Comparison of ENCODE assay signal across 8 cellular contexts in genomic region chr9:107489687-107490605, GRCh38. TPM values are rescaled to one million over a fixed set of nuclear protein-coding genes. Genes with fewer than 3 reads are reported as not detected.
DNase-seq lines count a peak whose midpoint lies in the region; ATAC-seq and TF ChIP-seq lines count a peak whose summit lies in the region.

KLF4 (minus strand) TSS chr9:107489769; CDS start chr9:107489172, 597 bp downstream.

- DNase-seq in AG04450 (ENCODE audit: low read depth, low spot score) (peak; percentile 85), NCI-H524 treated with DMSO at 0.1 percent for 48 hours (lab: John Stamatoyannopoulos, UW) (peak; percentile 52), lung microvascular endothelial cell (ENCODE audit: low read depth in 2 of 2) (peak; percentile 96 to 97)
- peak; percentile 82 for DNase-seq in activated CD8-positive, alpha-beta T cell treated with anti-CD3 and anti-CD28 coated beads for 36 hours
- DNase-seq in effector memory CD8-positive, alpha-beta T cell: no peak
- peak; percentile 51 to 58 for DNase-seq in stimulated activated CD4-positive, alpha-beta T cell treated with anti-CD3 and anti-CD28 coated beads, Interleukin-4, amount 100 ng/mL, for 4 hours

- H3K4me3 Mint-ChIP-seq in activated CD8-positive, alpha-beta T cell treated with anti-CD3 and anti-CD28 coated beads for 36 hours: peak within 1 kb of the TSS; percentile 59
- H3K4me3 Mint-ChIP-seq in effector memory CD8-positive, alpha-beta T cell: peak within 1 kb of the TSS; percentile 69 to 75

- H3K27ac ChIP-seq in AG04450 (ENCODE audit: low read depth, low read length): peak within 1 kb of the TSS; percentile 75

- intact Hi-C loops in activated CD8-positive, alpha-beta T cell treated with anti-CD3 and anti-CD28 coated beads for 36 hours (cut with micrococcal nuclease): loop anchor here (10.0 kb wide), 1 partner anchor 55 kb away; no protein-coding TSS in a partner anchor

- peaks cover 63% of the 10 kb centered on the region for H3K27me3 Mint-ChIP-seq in activated CD8-positive, alpha-beta T cell treated with anti-CD3 and anti-CD28 coated beads for 36 hours
- H3K27me3 Mint-ChIP-seq in effector memory CD8-positive, alpha-beta T cell: peaks cover 52 to 81% of the 10 kb centered on the region in 2 donors

- H3K4me3 ChIP-seq in AG04450 (ENCODE audit: low read depth, low read length): peak within 1 kb of the TSS; percentile 74

- H3K27ac Mint-ChIP-seq in activated CD8-positive, alpha-beta T cell treated with anti-CD3 and anti-CD28 coated beads for 36 hours: no peak within 1 kb of the TSS
- H3K27ac Mint-ChIP-seq in effector memory CD8-positive, alpha-beta T cell: no peak within 1 kb of the TSS

- TF ChIP-seq CTCF in AG04450 (IDR thresholded peaks at IDR 0.05; ENCODE audit: low read depth, low read length): no peak
- TF ChIP-seq CTCF in activated CD8-positive, alpha-beta T cell treated with anti-CD3 and anti-CD28 coated beads for 36 hours (IDR thresholded peaks at IDR 0.05): no peak

- H3K36me3 Mint-ChIP-seq in activated CD8-positive, alpha-beta T cell treated with anti-CD3 and anti-CD28 coated beads for 36 hours (ENCODE audit: low read depth): no peaks in the 10 kb centered on the region
- peaks cover 14% of the 10 kb centered on the region for H3K36me3 Mint-ChIP-seq in effector memory CD8-positive, alpha-beta T cell (ENCODE audit: insufficient read depth)

- CTCF ChIA-PET in AG04450 (lab: Charles Lee): interaction anchor here (0.6 kb wide), 1 partner anchor 78 kb away, joined by 3 read pairs; no protein-coding TSS in a partner anchor
- CTCF ChIA-PET in activated CD8-positive, alpha-beta T cell treated with anti-CD3 and anti-CD28 coated beads for 36 hours (lab: Charles Lee): no interaction called here

- H3K27me3 ChIP-seq in AG04450 (ENCODE audit: control insufficient read depth, insufficient read depth, low read length): peaks cover 21% of the 10 kb centered on the region

- ATAC-seq in GM19043 (IDR thresholded peaks at IDR 0.05; ENCODE audit: low read depth, unreplicated experiment) (peak; percentile 61), HG03354 (IDR thresholded peaks at IDR 0.05; ENCODE audit: poor library complexity, severe bottlenecking, unreplicated experiment) (peak; percentile 76)
- peak; percentile 86 for ATAC-seq in activated CD8-positive, alpha-beta T cell treated with anti-CD3 and anti-CD28 coated beads for 36 hours
- peak; percentile 64 for ATAC-seq in effector memory CD8-positive, alpha-beta T cell (replicated peaks)

- POLR2A ChIA-PET in AG04450 (lab: Yijun Ruan, JAX): interaction anchor here (0.6 to 0.7 kb wide), 6 partner anchors 182 to 1799 kb away, joined by 3 to 11 read pairs (median 6); no protein-coding TSS in a partner anchor
- POLR2A ChIA-PET in activated CD8-positive, alpha-beta T cell treated with anti-CD3 and anti-CD28 coated beads for 36 hours (lab: Charles Lee): no interaction called here

- H3K4me1 Mint-ChIP-seq in activated CD8-positive, alpha-beta T cell treated with anti-CD3 and anti-CD28 coated beads for 36 hours (ENCODE audit: low read depth): peaks cover 8% of the 10 kb centered on the region
- peaks cover 3 to 9% of the 10 kb centered on the region in 2 donors for H3K4me1 Mint-ChIP-seq in effector memory CD8-positive, alpha-beta T cell (ENCODE audit: low read depth in 2 of 2)

- no peaks in the 10 kb centered on the region for H3K9me3 Mint-ChIP-seq in activated CD8-positive, alpha-beta T cell treated with anti-CD3 and anti-CD28 coated beads for 36 hours
- H3K9me3 Mint-ChIP-seq in effector memory CD8-positive, alpha-beta T cell: no peaks in the 10 kb centered on the region

- H3K9me3 ChIP-seq in AG04450 (ENCODE audit: control insufficient read depth, insufficient read depth, low read length): peaks cover 14% of the 10 kb centered on the region; the same call in 1 of the 2 replicates

RNA-seq across cellular contexts. Expression of gene KLF4, which starts in this region (rescaled TPM):
- polyA plus RNA-seq in AG04450 (2011; rRNA removed): 3.1 TPM in 2 replicates
- polyA minus RNA-seq in AG04450 (2011; rRNA and poly(A)+ RNA removed): 2.2 and 2.3 TPM in 2 replicates
- 1 to 10 TPM; 1.6 to 1.7 TPM for total RNA-seq in activated CD8-positive, alpha-beta T cell treated with anti-CD3 and anti-CD28 coated beads for 36 hours
- 0.65 and 15.1 TPM in 2 replicates for total RNA-seq in lung microvascular endothelial cell

Comparison
In these comparisons a context has a peak if more than half of its experiments do, and no peak if none do; other contexts are left out.
1. DNase-seq: peak in AG04450 (single experiment), NCI-H524 treated with DMSO at 0.1 percent for 48 hours (single experiment), activated CD8-positive, alpha-beta T cell treated with anti-CD3 and anti-CD28 coated beads for 36 hours (single experiment), lung microvascular endothelial cell (2 of 2) and stimulated activated CD4-positive, alpha-beta T cell treated with anti-CD3 and anti-CD28 coated beads, Interleukin-4, amount 100 ng/mL, for 4 hours (2 of 2); none in effector memory CD8-positive, alpha-beta T cell (0 of 3).
2. Peak in every context shown above with its lines, with median percentiles within 50 percentile points of each other: ATAC-seq.